Comparison of ENCODE assay signal across 8 cellular contexts in genomic region chr19:12194827-12195500, GRCh38. TPM values are rescaled to one million over a fixed set of nuclear protein-coding genes. Genes with fewer than 3 reads are reported as not detected.
DNase-seq lines count a peak whose midpoint lies in the region; ATAC-seq lines count a peak whose summit lies in the region.

No MANE protein-coding gene starts in this region.

- peak; percentile 9 for DNase-seq in EH (ENCODE audit: low read depth)
- peak; percentile 48 to 70 for DNase-seq in activated CD4-positive, alpha-beta T cell treated with anti-CD3 and anti-CD28 coated beads for 24 hours (ENCODE audit: low read depth in 2 of 2)
- peak; percentile 39 to 75 for DNase-seq in cerebellar nuclear complex (lab: John Stamatoyannopoulos, UW)
- peak; percentile 87 to 88 for DNase-seq in left colon
- peak; percentile 25 to 52 for DNase-seq in stimulated activated CD4-positive, alpha-beta T cell treated with anti-CD3 and anti-CD28 coated beads, Interleukin-1b, Interleukin-23, amount 100 ng/mL, for 1 hour (ENCODE audit: low read depth in 2 of 2)
- no peak for DNase-seq in NCI-H187 treated with DMSO at 0.1 percent for 48 hours (lab: John Stamatoyannopoulos, UW)
- DNase-seq in GM19240 (ENCODE audit: insufficient read length, low spot score) = no peak

- intact Hi-C loops in left colon (cut with DNase I, micrococcal nuclease) = no loop called here

- ATAC-seq in left colon (peak; percentile 98), GM21576 (IDR thresholded peaks at IDR 0.05; ENCODE audit: unreplicated experiment) (no peak)

RNA-seq across cellular contexts. Expression of gene ZNF136, which starts 32.1 kb away (rescaled TPM):
- 1 to 10 TPM; 5.6 to 6.1 TPM for total RNA-seq in left colon

RNA-seq across cellular contexts. Expression of gene ZNF625, which starts 38.4 kb away (rescaled TPM):
- 1 to 10 TPM; 2.8 to 3.0 TPM for total RNA-seq in left colon

RNA-seq across cellular contexts. Expression of gene ZNF20, which starts 54.8 kb away (rescaled TPM):
- total RNA-seq in left colon = 1 to 10 TPM; 3.8 to 6.2 TPM

Comparison
In these comparisons a context has a peak if more than half of its experiments do, and no peak if none do; other contexts are left out.
1. DNase-seq: peak in EH (single experiment), activated CD4-positive, alpha-beta T cell treated with anti-CD3 and anti-CD28 coated beads for 24 hours (2 of 2), cerebellar nuclear complex (2 of 2), left colon (2 of 2) and stimulated activated CD4-positive, alpha-beta T cell treated with anti-CD3 and anti-CD28 coated beads, Interleukin-1b, Interleukin-23, amount 100 ng/mL, for 1 hour (2 of 2); none in NCI-H187 treated with DMSO at 0.1 percent for 48 hours (single experiment) and GM19240 (single experiment).